Comparison of ENCODE assay signal across 1 cellular context in genomic region chr19:7636691-7637373, GRCh38.
A peak's percentile ranks its signal among the peaks of the same experiment; 100 is the strongest.
TF ChIP-seq lines count a peak whose summit lies in the region.

Gene STXBP2 (plus strand): TSS chr19:7637110. CDS start chr19:7637150, 40 bp downstream.

TF ChIP-seq in HepG2, 621 proteins besides CTCF, POLR2A, EP300 and RAD21 (continued from another document and continues in another):
- TF ChIP-seq ARID5B (CRISPR knock-in tag; IDR thresholded peaks at IDR 0.05) (no peak), ZNF431 (CRISPR knock-in tag; IDR thresholded peaks at IDR 0.05; ENCODE audit: borderline replicate concordance, low read depth) (0 out of 2 replicates have a peak, but pooled peaks have one; percentile 61), MZF1 (CRISPR knock-in tag; IDR thresholded peaks at IDR 0.05; ENCODE audit: borderline replicate concordance) (no peak), TAF1 (CRISPR knock-in tag; IDR thresholded peaks at IDR 0.05) (peak; percentile 67), ZNF609 (CRISPR knock-in tag; IDR thresholded peaks at IDR 0.05; ENCODE audit: borderline replicate concordance) (peak; percentile 67), ELF3 (CRISPR knock-in tag; IDR thresholded peaks at IDR 0.05) (peak; percentile 67), ATRX (CRISPR knock-in tag; IDR thresholded peaks at IDR 0.05; ENCODE audit: borderline replicate concordance) (no peak), ZNF136 (CRISPR knock-in tag; IDR thresholded peaks at IDR 0.05; ENCODE audit: low read depth) (no peak), KDM5B (CRISPR knock-in tag; IDR thresholded peaks at IDR 0.05; ENCODE audit: borderline replicate concordance) (peak; percentile 69), NFATC3 (CRISPR knock-in tag; IDR thresholded peaks at IDR 0.05) (0 out of 2 replicates have a peak, but pooled peaks have one; percentile 44), KAT2B (IDR thresholded peaks at IDR 0.05; ENCODE audit: borderline replicate concordance, low read depth, low read length) (no peak), GMEB2 (CRISPR knock-in tag; IDR thresholded peaks at IDR 0.05; ENCODE audit: low read depth) (no peak), STAG1 (CRISPR knock-in tag; IDR thresholded peaks at IDR 0.05) (no peak), DBP (CRISPR knock-in tag; IDR thresholded peaks at IDR 0.05; ENCODE audit: not compliant biosample characterization) (no peak), SIX4 (CRISPR knock-in tag; IDR thresholded peaks at IDR 0.05) (no peak; the same call in 1 of the 2 replicates), MAFF (IDR thresholded peaks at IDR 0.05; ENCODE audit: low read depth, low read length) (no peak), ZSCAN25 (CRISPR knock-in tag; IDR thresholded peaks at IDR 0.05) (no peak), SNAPC2 (CRISPR knock-in tag; IDR thresholded peaks at IDR 0.05) (0 out of 2 replicates have a peak, but pooled peaks have one; percentile 63), ZNF773 (CRISPR knock-in tag; IDR thresholded peaks at IDR 0.05; ENCODE audit: borderline replicate concordance) (peak; percentile 89; the same call in 1 of the 2 replicates), ZC3H4 (CRISPR knock-in tag; IDR thresholded peaks at IDR 0.05; ENCODE audit: borderline replicate concordance) (no peak), ZNF790 (CRISPR knock-in tag; IDR thresholded peaks at IDR 0.05; ENCODE audit: borderline replicate concordance) (peak; percentile 58; the same call in 1 of the 2 replicates), ZNF124 (CRISPR knock-in tag; IDR thresholded peaks at IDR 0.05) (no peak), NFE2 (CRISPR knock-in tag; IDR thresholded peaks at IDR 0.05) (no peak), NR2C2 (CRISPR knock-in tag; IDR thresholded peaks at IDR 0.05; ENCODE audit: borderline replicate concordance) (no peak), PRPF4 (IDR thresholded peaks at IDR 0.05; ENCODE audit: low read depth, low read length, poor library complexity, severe bottlenecking) (no peak), ZBTB7B (CRISPR knock-in tag; IDR thresholded peaks at IDR 0.05) (no peak), NR3C1 (CRISPR knock-in tag; IDR thresholded peaks at IDR 0.05) (no peak), JUN (CRISPR knock-in tag; IDR thresholded peaks at IDR 0.05) (peak; percentile 69; the same call in 1 of the 2 replicates), CENPT (CRISPR knock-in tag; IDR thresholded peaks at IDR 0.05; ENCODE audit: low read depth) (peak; percentile 78; the same call in 1 of the 2 replicates), ZGPAT (CRISPR knock-in tag; IDR thresholded peaks at IDR 0.05) (peak; percentile 30; the same call in 1 of the 2 replicates), ZNF12 (CRISPR knock-in tag; IDR thresholded peaks at IDR 0.05) (no peak), ZNF776 (CRISPR knock-in tag; IDR thresholded peaks at IDR 0.05) (peak; percentile 44; the same call in 1 of the 2 replicates), SAP130 (CRISPR knock-in tag; IDR thresholded peaks at IDR 0.05; ENCODE audit: low read depth) (peak; percentile 66), GATA4 (IDR thresholded peaks at IDR 0.05; ENCODE audit: borderline replicate concordance, low read depth) (peak; percentile 66), ZNF546 (CRISPR knock-in tag; conservative IDR thresholded peaks at IDR 0.05) (0 out of 2 replicates have a peak, but pooled peaks have one; percentile 46), ZNF225 (CRISPR knock-in tag; IDR thresholded peaks at IDR 0.05) (no peak), ZNF367 (CRISPR knock-in tag; IDR thresholded peaks at IDR 0.05; ENCODE audit: borderline replicate concordance) (no peak), SCMH1 (CRISPR knock-in tag; IDR thresholded peaks at IDR 0.05; ENCODE audit: borderline replicate concordance) (no peak), MATR3 (CRISPR knock-in tag; IDR thresholded peaks at IDR 0.05) (no peak), JDP2 (CRISPR knock-in tag; IDR thresholded peaks at IDR 0.05; ENCODE audit: borderline replicate concordance) (no peak), HNRNPK (IDR thresholded peaks at IDR 0.05; ENCODE audit: low read depth, low read length, poor library complexity, severe bottlenecking) (no peak), BATF2 (CRISPR knock-in tag; IDR thresholded peaks at IDR 0.05) (peak; percentile 61; the same call in 1 of the 2 replicates), NR2F2 (IDR thresholded peaks at IDR 0.05; ENCODE audit: borderline replicate concordance, low read depth) (no peak), POLR2AphosphoS5 (IDR thresholded peaks at IDR 0.05; ENCODE audit: low read depth, low read length) (peak; percentile 77), ZBTB25 (CRISPR knock-in tag; IDR thresholded peaks at IDR 0.05) (no peak), ZBTB33 (CRISPR knock-in tag; IDR thresholded peaks at IDR 0.05) (peak; percentile 38; the same call in 1 of the 2 replicates), ZC3H13 (CRISPR knock-in tag; IDR thresholded peaks at IDR 0.05) (peak; percentile 85), ZNF768 (CRISPR knock-in tag; IDR thresholded peaks at IDR 0.05) (peak; percentile 54; the same call in 1 of the 2 replicates), ZNF580 (CRISPR knock-in tag; IDR thresholded peaks at IDR 0.05; ENCODE audit: borderline replicate concordance, low read depth) (no peak), REPIN1 (CRISPR knock-in tag; IDR thresholded peaks at IDR 0.05; ENCODE audit: borderline replicate concordance, low read depth) (no peak)
